ENCODE assay signal across 12 cellular contexts in genomic region chr18:32383040-32383819, GRCh38.
A peak's percentile ranks its signal among the peaks of the same experiment; 100 is the strongest.
DNase-seq lines count a peak whose midpoint lies in the region; ATAC-seq, FAIRE-seq and TF ChIP-seq lines count a peak whose summit lies in the region.
"Had no signal": no experiment of that assay in that cellular context is flagged by ENCODE, and none has a peak within 500 bp of the region (broad histone marks: within the 10 kb centered on the region; RNA-seq: fewer than 3 reads in every experiment).

No MANE protein-coding gene starts in this region.

- H3K4me1 ChIP-seq in kidney (ENCODE audit: control insufficient read depth in 1 of 2, insufficient read depth in 1 of 2, low read depth in 1 of 2, low read length in 2 of 2) (peaks cover 6 to 26% of the 10 kb centered on the region in 2 donors), suprapubic skin (peaks cover 36% of the 10 kb centered on the region)

- no peak for ATAC-seq in HG03196 (IDR thresholded peaks at IDR 0.05; ENCODE audit: unreplicated experiment)
- ATAC-seq: GM12878 had no signal

- intact Hi-C loops in MCF 10A (cut with micrococcal nuclease) = loop anchor here (1.0 to 10.0 kb wide), 6 partner anchors 32 to 162 kb away; partner anchors contain the start of gene GAREM1
- intact Hi-C loops in kidney (cut with DNase I) = no loop called here

- TF ChIP-seq EP300 in suprapubic skin (IDR thresholded peaks at IDR 0.05) = no peak

- no peaks in the 10 kb centered on the region for H3K27me3 ChIP-seq in suprapubic skin

- peak overlapping the region in 1 of 2 donors; percentile 29 for H3K27ac ChIP-seq in kidney (ENCODE audit: low read depth in 2 of 2, low read length in 2 of 2)
- H3K27ac ChIP-seq in suprapubic skin = peak overlapping the region; percentile 83

- TF ChIP-seq POLR2A in suprapubic skin (IDR thresholded peaks at IDR 0.05) = no peak

- H3K4me3 ChIP-seq in kidney (ENCODE audit: low read length in 2 of 2) (no peak overlapping the region), suprapubic skin (no peak overlapping the region)
- H3K4me3 ChIP-seq: GM12878 had no signal

- peaks cover 69% of the 10 kb centered on the region for H3K4me1 Mint-ChIP-seq in MCF 10A (ENCODE audit: insufficient read depth, unreplicated experiment)
- H3K4me1 Mint-ChIP-seq: activated B cell treated with CpG ODN at 0.5 μM for 24 hours had no signal

- H3K27ac Mint-ChIP-seq in MCF 10A (ENCODE audit: low read depth, unreplicated experiment) = peak overlapping the region; percentile 98
- H3K27ac Mint-ChIP-seq: activated B cell treated with CpG ODN at 0.5 μM for 24 hours; dendritic cell treated with granulocyte-macrophage colony-stimulating factor and Interleukin-4, amounts not matched to agents 40 ng/mL and 50 ng/mL, for 4 days had no signal

- DNase-seq in HT-29 (ENCODE audit: low spot score) = peak; percentile 81
- peak; percentile 97 for DNase-seq in MCF 10A (ENCODE audit: unreplicated experiment)
- DNase-seq in kidney = no peak
- DNase-seq in suprapubic skin (ENCODE audit: low spot score in 2 of 2) = no peak
- DNase-seq in stimulated activated naive CD4-positive, alpha-beta T cell (lab: John Stamatoyannopoulos, UW) = no peak
- no peak for DNase-seq in epidermal melanocyte (ENCODE audit: insufficient read length, low spot score)
- no peak for DNase-seq in activated naive CD4-positive, alpha-beta T cell (lab: John Stamatoyannopoulos, UW)
- DNase-seq: activated B cell treated with CpG ODN at 0.5 μM for 24 hours, NCI-H2029 had no signal

- TF ChIP-seq CTCF in MCF 10A (IDR thresholded peaks at IDR 0.05; ENCODE audit: unreplicated experiment) = no peak
- TF ChIP-seq CTCF in kidney (IDR thresholded peaks at IDR 0.05; ENCODE audit: borderline replicate concordance, extremely low read depth, insufficient read depth) = no peak
- TF ChIP-seq CTCF in suprapubic skin (IDR thresholded peaks at IDR 0.05) = no peak

- H3K4me3 Mint-ChIP-seq in MCF 10A (ENCODE audit: unreplicated experiment) = peak overlapping the region; percentile 40
- H3K4me3 Mint-ChIP-seq: activated B cell treated with CpG ODN at 0.5 μM for 24 hours; dendritic cell treated with granulocyte-macrophage colony-stimulating factor and Interleukin-4, amounts not matched to agents 40 ng/mL and 50 ng/mL, for 4 days had no signal

- WGBS in suprapubic skin = 54% methylated on average over 4 of the region's 4 CpGs

- no peaks in the 10 kb centered on the region for H3K9me3 Mint-ChIP-seq in MCF 10A (ENCODE audit: unreplicated experiment)
- H3K9me3 Mint-ChIP-seq: activated B cell treated with CpG ODN at 0.5 μM for 24 hours; dendritic cell treated with granulocyte-macrophage colony-stimulating factor and Interleukin-4, amounts not matched to agents 40 ng/mL and 50 ng/mL, for 4 days had no signal

- FAIRE-seq in kidney (lab: Jason Lieb, UNC) = peak; percentile 72
- FAIRE-seq: GM12878 had no signal

- H3K36me3 Mint-ChIP-seq in MCF 10A (ENCODE audit: insufficient read depth, unreplicated experiment) = peaks cover 6% of the 10 kb centered on the region

- H3K27me3 Mint-ChIP-seq in MCF 10A (ENCODE audit: insufficient read depth, unreplicated experiment) = no peaks in the 10 kb centered on the region
- H3K27me3 Mint-ChIP-seq: dendritic cell treated with granulocyte-macrophage colony-stimulating factor and Interleukin-4, amounts not matched to agents 40 ng/mL and 50 ng/mL, for 4 days had no signal

- TSS peak; percentile 63 for BruUV-seq in MCF 10A (replicated peaks; lab: Mats Ljungman, UMichigan)

- H3K36me3 ChIP-seq in kidney (ENCODE audit: control insufficient read depth in 1 of 2, insufficient read depth in 2 of 2, low read length in 2 of 2) (no peaks in the 10 kb centered on the region), suprapubic skin (no peaks in the 10 kb centered on the region)

- CTCF ChIA-PET in MCF 10A (lab: Yijun Ruan, JAX) = interaction anchor here (0.5 to 9.8 kb wide), 16 partner anchors 9 to 225 kb away, joined by 3 to 74 read pairs (median 4); partner anchors contain the start of gene GAREM1

- POLR2A ChIA-PET in MCF 10A (lab: Yijun Ruan, JAX) = interaction anchor here (0.6 to 11.2 kb wide), 39 partner anchors 10 to 440 kb away, joined by 3 to 171 read pairs (median 5); partner anchors contain the start of genes GAREM1 and TRAPPC8

- H3K9me3 ChIP-seq in kidney (ENCODE audit: control insufficient read depth in 1 of 2, low read length in 2 of 2) = no peaks in the 10 kb centered on the region
- H3K9me3 ChIP-seq in suprapubic skin = no peaks in the 10 kb centered on the region

- H3K9ac ChIP-seq in kidney (ENCODE audit: low read length in 2 of 2) = no peak overlapping the region

Comparison
In these comparisons a context has a peak if more than half of its experiments do, and no peak if none do; other contexts are left out.
1. DNase-seq: peak in HT-29 (single experiment) and MCF 10A (single experiment); none in kidney (single experiment), suprapubic skin (0 of 2), stimulated activated naive CD4-positive, alpha-beta T cell (0 of 6), epidermal melanocyte (single experiment) and activated naive CD4-positive, alpha-beta T cell (0 of 4).